In the genomic region with DNA sequence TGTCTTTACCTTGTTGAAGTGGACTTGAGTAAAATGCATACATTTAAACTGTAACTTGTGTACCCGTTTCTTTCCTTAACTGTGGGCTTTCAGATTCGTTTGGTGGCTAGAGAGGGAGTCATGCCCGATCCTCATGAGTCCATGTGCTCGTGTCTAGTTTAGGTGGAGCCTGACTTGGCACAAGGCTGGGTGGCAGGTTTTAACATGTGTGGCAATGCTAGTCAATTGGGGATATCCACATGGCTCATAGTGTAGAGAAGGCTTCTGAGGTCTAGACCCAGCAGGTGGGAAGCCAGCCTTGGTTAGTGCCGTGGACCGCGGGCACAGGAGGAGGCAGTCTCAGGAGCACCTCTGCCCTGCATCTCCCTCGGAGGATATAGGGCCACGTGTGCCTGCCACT, we compare ENCODE assay signal across 16 cellular contexts. TPM values are rescaled to one million over a fixed set of nuclear protein-coding genes. Genes with fewer than 3 reads are reported as not detected.
DNase-seq lines count a peak whose midpoint lies in the region; ATAC-seq and TF ChIP-seq lines count a peak whose summit lies in the region.
"Had no signal": no experiment of that assay in that cellular context is flagged by ENCODE, and none has a peak within 500 bp of the region (broad histone marks: within the 10 kb centered on the region; RNA-seq: fewer than 3 reads in every experiment).

No MANE protein-coding gene starts in this region.

- no peaks in the 10 kb centered on the region for H3K27me3 ChIP-seq in naive thymus-derived CD4-positive, alpha-beta T cell (ENCODE audit: control insufficient read depth in 2 of 2, insufficient read depth in 2 of 2, low read length in 2 of 2)
- H3K27me3 ChIP-seq in ovary: no peaks in the 10 kb centered on the region
- H3K27me3 ChIP-seq: ascending aorta had no signal

- no peak overlapping the region for H3K4me3 Mint-ChIP-seq in T-helper 1 cell treated with Interleukin-12 subunit alpha and Interleukin-12 subunit beta and Interleukin-4 antibody, amounts not matched to agents 30 μg/mL and 1 μg/mL, for 36 hours
- no peak overlapping the region for H3K4me3 Mint-ChIP-seq in activated T-helper 2 cell treated with anti-CD3 and anti-CD28 coated beads, Interferon-gamma antibody, Interleukin-2, Interleukin-4, amounts not matched to agents 10 μg/mL and 5 μg/mL and 100 μg/mL, durations not matched to agents 14 hours and 24 hours and 36 hours (ENCODE audit: low read depth)
- H3K4me3 Mint-ChIP-seq in naive thymus-derived CD4-positive, alpha-beta T cell: peak overlapping the region; percentile 19 to 78 (median 56)
- H3K4me3 Mint-ChIP-seq: dendritic cell treated with granulocyte-macrophage colony-stimulating factor and Interleukin-4, amounts not matched to agents 40 ng/mL and 50 ng/mL, for 4 days; H9 had no signal

- DNase-seq in T-helper 1 cell: no peak
- DNase-seq in COR-L47 (lab: John Stamatoyannopoulos, UW): peak; percentile 1
- DNase-seq in activated T-helper 2 cell treated with anti-CD3 and anti-CD28 coated beads, Interferon-gamma antibody, Interleukin-2, Interleukin-4, amounts not matched to agents 10 μg/mL and 5 μg/mL and 100 μg/mL, durations not matched to agents 14 hours and 24 hours and 36 hours (ENCODE audit: low spot score): no peak
- DNase-seq in naive thymus-derived CD4-positive, alpha-beta T cell: peak in 1 of 9 donors; percentile 12
- no peak for DNase-seq in kidney glomerular epithelial cell (lab: John Stamatoyannopoulos, UW)
- no peak for DNase-seq in ovary
- DNase-seq: ACHN, H9, KG1, lower lobe of right lung, NCI-H187, NCI-H82 had no signal

- intact Hi-C loops in activated T-helper 2 cell treated with anti-CD3 and anti-CD28 coated beads, Interferon-gamma antibody, Interleukin-2, Interleukin-4, amounts not matched to agents 10 μg/mL and 5 μg/mL and 100 μg/mL, durations not matched to agents 14 hours and 24 hours and 36 hours (cut with micrococcal nuclease): no loop called here
- intact Hi-C loops in naive thymus-derived CD4-positive, alpha-beta T cell (cut with micrococcal nuclease): loop anchor here in 1 of 2 donors (5.0 kb wide), 1 partner anchor 1649 kb away; a partner anchor contains a TSS
- intact Hi-C loops in ovary (cut with DNase I): no loop called here

- 71 to 80% (median 72%) methylated on average over 9 of the region's 9 CpGs for WGBS in ovary, 3 donors

- peak overlapping the region; percentile 55 for H3K27ac Mint-ChIP-seq in T-helper 1 cell treated with Interleukin-12 subunit alpha and Interleukin-12 subunit beta and Interleukin-4 antibody, amounts not matched to agents 30 μg/mL and 1 μg/mL, for 36 hours
- peak overlapping the region; percentile 18 for H3K27ac Mint-ChIP-seq in activated T-helper 2 cell treated with anti-CD3 and anti-CD28 coated beads, Interferon-gamma antibody, Interleukin-2, Interleukin-4, amounts not matched to agents 10 μg/mL and 5 μg/mL and 100 μg/mL, durations not matched to agents 14 hours and 24 hours and 36 hours
- H3K27ac Mint-ChIP-seq in naive thymus-derived CD4-positive, alpha-beta T cell: peak overlapping the region; percentile 76 to 100 (median 94)
- H3K27ac Mint-ChIP-seq: dendritic cell treated with granulocyte-macrophage colony-stimulating factor and Interleukin-4, amounts not matched to agents 40 ng/mL and 50 ng/mL, for 4 days had no signal

- TF ChIP-seq EP300 in ovary (IDR thresholded peaks at IDR 0.05): no peak

- H3K36me3 Mint-ChIP-seq in T-helper 1 cell treated with Interleukin-12 subunit alpha and Interleukin-12 subunit beta and Interleukin-4 antibody, amounts not matched to agents 30 μg/mL and 1 μg/mL, for 36 hours (ENCODE audit: low read depth): peaks cover 22% of the 10 kb centered on the region
- peaks cover 57% of the 10 kb centered on the region for H3K36me3 Mint-ChIP-seq in activated T-helper 2 cell treated with anti-CD3 and anti-CD28 coated beads, Interferon-gamma antibody, Interleukin-2, Interleukin-4, amounts not matched to agents 10 μg/mL and 5 μg/mL and 100 μg/mL, durations not matched to agents 14 hours and 24 hours and 36 hours (ENCODE audit: low read depth)
- H3K36me3 Mint-ChIP-seq in naive thymus-derived CD4-positive, alpha-beta T cell: peaks cover 0 to 28% (median 5%) of the 10 kb centered on the region in 5 donors

- H3K9me3 Mint-ChIP-seq in T-helper 1 cell treated with Interleukin-12 subunit alpha and Interleukin-12 subunit beta and Interleukin-4 antibody, amounts not matched to agents 30 μg/mL and 1 μg/mL, for 36 hours: no peaks in the 10 kb centered on the region
- H3K9me3 Mint-ChIP-seq in activated T-helper 2 cell treated with anti-CD3 and anti-CD28 coated beads, Interferon-gamma antibody, Interleukin-2, Interleukin-4, amounts not matched to agents 10 μg/mL and 5 μg/mL and 100 μg/mL, durations not matched to agents 14 hours and 24 hours and 36 hours: no peaks in the 10 kb centered on the region
- H3K9me3 Mint-ChIP-seq in naive thymus-derived CD4-positive, alpha-beta T cell: no peaks in the 10 kb centered on the region
- H3K9me3 Mint-ChIP-seq: dendritic cell treated with granulocyte-macrophage colony-stimulating factor and Interleukin-4, amounts not matched to agents 40 ng/mL and 50 ng/mL, for 4 days had no signal

- H3K27ac ChIP-seq in naive thymus-derived CD4-positive, alpha-beta T cell (ENCODE audit: low read depth, low read length): peak overlapping the region; percentile 81
- peak overlapping the region in 1 of 2 donors; percentile 58 for H3K27ac ChIP-seq in ovary
- H3K27ac ChIP-seq: ascending aorta, lower lobe of right lung had no signal

- no peak for TF ChIP-seq CTCF in ovary (IDR thresholded peaks at IDR 0.05)

- no peaks in the 10 kb centered on the region for H3K9me3 ChIP-seq in naive thymus-derived CD4-positive, alpha-beta T cell (ENCODE audit: control insufficient read depth in 2 of 3, low read length in 3 of 3)
- H3K9me3 ChIP-seq in ovary: no peaks in the 10 kb centered on the region
- H3K9me3 ChIP-seq: ascending aorta, lower lobe of right lung had no signal

- peaks cover 60 to 65% of the 10 kb centered on the region in 2 donors for H3K4me1 ChIP-seq in naive thymus-derived CD4-positive, alpha-beta T cell (ENCODE audit: control insufficient read depth in 2 of 2, insufficient read depth in 2 of 2, low read length in 2 of 2)
- H3K4me1 ChIP-seq in ovary (ENCODE audit: insufficient read depth): peaks cover 20% of the 10 kb centered on the region
- H3K4me1 ChIP-seq: ascending aorta had no signal

- POLR2A ChIA-PET in naive thymus-derived CD4-positive, alpha-beta T cell (lab: Charles Lee): interaction anchor here (1.5 to 4.4 kb wide), 2 partner anchors 24 to 92 kb away, joined by 4 to 26 read pairs; no protein-coding TSS in a partner anchor

- TF ChIP-seq POLR2A in ovary (IDR thresholded peaks at IDR 0.05): no peak

- no peak for ATAC-seq in naive thymus-derived CD4-positive, alpha-beta T cell
- ATAC-seq in HG02623 (IDR thresholded peaks at IDR 0.05; ENCODE audit: unreplicated experiment): no peak
- ATAC-seq: lower lobe of right lung had no signal

- H3K4me3 ChIP-seq in naive thymus-derived CD4-positive, alpha-beta T cell (ENCODE audit: low read length): no peak overlapping the region
- no peak overlapping the region for H3K4me3 ChIP-seq in ovary
- H3K4me3 ChIP-seq: ascending aorta, lower lobe of right lung had no signal

- H3K27me3 Mint-ChIP-seq in T-helper 1 cell treated with Interleukin-12 subunit alpha and Interleukin-12 subunit beta and Interleukin-4 antibody, amounts not matched to agents 30 μg/mL and 1 μg/mL, for 36 hours (ENCODE audit: low read depth): no peaks in the 10 kb centered on the region
- no peaks in the 10 kb centered on the region for H3K27me3 Mint-ChIP-seq in activated T-helper 2 cell treated with anti-CD3 and anti-CD28 coated beads, Interferon-gamma antibody, Interleukin-2, Interleukin-4, amounts not matched to agents 10 μg/mL and 5 μg/mL and 100 μg/mL, durations not matched to agents 14 hours and 24 hours and 36 hours (ENCODE audit: low read depth)
- no peaks in the 10 kb centered on the region for H3K27me3 Mint-ChIP-seq in naive thymus-derived CD4-positive, alpha-beta T cell

- peaks cover 0 to 5% (median 0%) of the 10 kb centered on the region in 3 experiments for H3K36me3 ChIP-seq in naive thymus-derived CD4-positive, alpha-beta T cell (ENCODE audit: control insufficient read depth in 2 of 3, insufficient read depth in 3 of 3, low read length in 3 of 3)
- H3K36me3 ChIP-seq in ovary: no peaks in the 10 kb centered on the region

- H3K4me1 Mint-ChIP-seq in T-helper 1 cell treated with Interleukin-12 subunit alpha and Interleukin-12 subunit beta and Interleukin-4 antibody, amounts not matched to agents 30 μg/mL and 1 μg/mL, for 36 hours (ENCODE audit: low read depth): peaks cover 41% of the 10 kb centered on the region
- peaks cover 47% of the 10 kb centered on the region for H3K4me1 Mint-ChIP-seq in activated T-helper 2 cell treated with anti-CD3 and anti-CD28 coated beads, Interferon-gamma antibody, Interleukin-2, Interleukin-4, amounts not matched to agents 10 μg/mL and 5 μg/mL and 100 μg/mL, durations not matched to agents 14 hours and 24 hours and 36 hours (ENCODE audit: low read depth)
- peaks cover 12 to 80% (median 68%) of the 10 kb centered on the region in 7 donors for H3K4me1 Mint-ChIP-seq in naive thymus-derived CD4-positive, alpha-beta T cell

- CTCF ChIA-PET in naive thymus-derived CD4-positive, alpha-beta T cell (lab: Charles Lee): interaction anchor here (3.0 kb wide), 1 partner anchor 11 kb away, joined by 17 read pairs; no protein-coding TSS in a partner anchor

RNA-seq across cellular contexts. Expression of a gene that starts 48.5 kb away (rescaled TPM):
- 0.14 and 0.16 TPM in 2 replicates for total RNA-seq in activated T-helper 2 cell treated with anti-CD3 and anti-CD28 coated beads, Interferon-gamma antibody, Interleukin-2, Interleukin-4, amounts not matched to agents 10 μg/mL and 5 μg/mL and 100 μg/mL, durations not matched to agents 14 hours and 24 hours and 36 hours
- under 1 TPM in 4 of 5 experiments, not detected in 1; 0.11 to 0.42 (median 0.20) TPM for total RNA-seq in naive thymus-derived CD4-positive, alpha-beta T cell
- polyA plus RNA-seq in naive thymus-derived CD4-positive, alpha-beta T cell: under 1 TPM in 1 of 2 donors, not detected in 1; 0.02 TPM
- total RNA-seq in ovary: 1 to 10 TPM in 6 of 7 donors, under 1 TPM in 1; 0.36 to 4.2 (median 3.1) TPM
- 1 to 10 TPM in 1 of 2 donors, under 1 TPM in 1; 0.92 to 3.0 TPM for polyA plus RNA-seq in ovary

Comparison
In these comparisons a context has a peak if more than half of its experiments do, and no peak if none do; other contexts are left out.
1. H3K27ac Mint-ChIP-seq: peak in every context shown above with its lines; median percentile 94 in naive thymus-derived CD4-positive, alpha-beta T cell; 55 in T-helper 1 cell treated with Interleukin-12 subunit alpha and Interleukin-12 subunit beta and Interleukin-4 antibody, amounts not matched to agents 30 μg/mL and 1 μg/mL, for 36 hours; 18 in activated T-helper 2 cell treated with anti-CD3 and anti-CD28 coated beads, Interferon-gamma antibody, Interleukin-2, Interleukin-4, amounts not matched to agents 10 μg/mL and 5 μg/mL and 100 μg/mL, durations not matched to agents 14 hours and 24 hours and 36 hours.
2. H3K4me3 Mint-ChIP-seq: peak in naive thymus-derived CD4-positive, alpha-beta T cell (10 of 10); none in T-helper 1 cell treated with Interleukin-12 subunit alpha and Interleukin-12 subunit beta and Interleukin-4 antibody, amounts not matched to agents 30 μg/mL and 1 μg/mL, for 36 hours (single experiment) and activated T-helper 2 cell treated with anti-CD3 and anti-CD28 coated beads, Interferon-gamma antibody, Interleukin-2, Interleukin-4, amounts not matched to agents 10 μg/mL and 5 μg/mL and 100 μg/mL, durations not matched to agents 14 hours and 24 hours and 36 hours (single experiment).